Comparison of ENCODE assay signal across 24 cellular contexts in the genomic region with DNA sequence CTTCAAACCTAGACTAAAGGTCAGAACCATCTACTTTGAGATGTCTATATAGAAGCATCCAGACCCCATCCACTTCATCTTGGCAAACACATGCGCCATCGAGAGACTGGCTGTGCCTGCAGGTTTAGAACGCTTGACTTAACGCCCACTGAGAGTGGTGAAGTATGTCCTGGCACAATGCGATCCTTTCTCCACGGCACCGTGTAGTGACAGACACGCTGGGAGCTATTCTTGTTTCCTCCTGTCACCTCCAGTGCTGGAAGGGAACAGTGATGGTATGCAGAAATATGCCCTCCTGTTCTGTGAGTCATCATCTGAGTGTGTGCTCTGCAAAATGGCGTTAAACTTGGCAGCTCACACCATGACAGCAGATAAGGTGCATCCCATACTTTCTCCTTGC.
"Had no signal": no experiment of that assay in that cellular context is flagged by ENCODE, and none has a peak within 500 bp of the region (broad histone marks: within the 10 kb centered on the region; RNA-seq: fewer than 3 reads in every experiment).

No MANE protein-coding gene starts in this region.

- H3K27me3 ChIP-seq: pancreas, right lobe of liver, spleen, testis, tibial nerve had no signal

- H3K9me3 ChIP-seq: left ventricle myocardium inferior, lower lobe of right lung, pancreas, prostate gland, right lobe of liver, spleen, testis, tibial nerve had no signal

- H3K4me3 Mint-ChIP-seq: central memory CD8-positive, alpha-beta T cell; dendritic cell treated with granulocyte-macrophage colony-stimulating factor and Interleukin-4, amounts not matched to agents 40 ng/mL and 50 ng/mL, for 4 days; endodermal cell; immature natural killer cell; naive B cell; nephron; stimulated activated naive CD8-positive, alpha-beta T cell treated with anti-CD3 and anti-CD28 coated beads, Interleukin-15, amount 100 ng/mL, for 72 hours had no signal

- H3K4me3 ChIP-seq: left ventricle myocardium inferior, lower lobe of right lung, pancreas, prostate gland, right lobe of liver, spleen, testis, tibial nerve had no signal

- H3K36me3 Mint-ChIP-seq: immature natural killer cell; naive B cell; stimulated activated naive B cell treated with anti-CD40 and anti-IgM and Interleukin-4, amounts not matched to agents 10 μg/mL and 1 μg/mL and 100 μg/mL, for 72 hours had no signal

- H3K4me1 Mint-ChIP-seq: central memory CD8-positive, alpha-beta T cell; endodermal cell; immature natural killer cell; naive B cell; stimulated activated naive B cell treated with anti-CD40 and anti-IgM and Interleukin-4, amounts not matched to agents 10 μg/mL and 1 μg/mL and 100 μg/mL, for 72 hours; stimulated activated naive CD8-positive, alpha-beta T cell treated with anti-CD3 and anti-CD28 coated beads, Interleukin-15, amount 100 ng/mL, for 72 hours had no signal

- H3K9me3 Mint-ChIP-seq: dendritic cell treated with granulocyte-macrophage colony-stimulating factor and Interleukin-4, amounts not matched to agents 40 ng/mL and 50 ng/mL, for 4 days; endodermal cell; nephron; stimulated activated naive CD8-positive, alpha-beta T cell treated with anti-CD3 and anti-CD28 coated beads, Interleukin-15, amount 100 ng/mL, for 72 hours had no signal

- ATAC-seq: left cardiac atrium; lower lobe of right lung; pancreas; right lobe of liver; stimulated activated naive B cell treated with anti-CD40 and anti-IgM and Interleukin-4, amounts not matched to agents 10 μg/mL and 1 μg/mL and 100 μg/mL, for 72 hours; stimulated activated naive CD8-positive, alpha-beta T cell treated with anti-CD3 and anti-CD28 coated beads, Interleukin-15, amount 100 ng/mL, for 72 hours had no signal

- H3K27ac Mint-ChIP-seq: dendritic cell treated with granulocyte-macrophage colony-stimulating factor and Interleukin-4, amounts not matched to agents 40 ng/mL and 50 ng/mL, for 4 days; endodermal cell; immature natural killer cell; naive B cell; nephron; stimulated activated naive B cell treated with anti-CD40 and anti-IgM and Interleukin-4, amounts not matched to agents 10 μg/mL and 1 μg/mL and 100 μg/mL, for 72 hours; stimulated activated naive CD8-positive, alpha-beta T cell treated with anti-CD3 and anti-CD28 coated beads, Interleukin-15, amount 100 ng/mL, for 72 hours had no signal

- H3K36me3 ChIP-seq: left ventricle myocardium inferior, lower lobe of right lung, pancreas, prostate gland, right lobe of liver, tibial nerve had no signal

- H3K27me3 Mint-ChIP-seq: central memory CD8-positive, alpha-beta T cell; dendritic cell treated with granulocyte-macrophage colony-stimulating factor and Interleukin-4, amounts not matched to agents 40 ng/mL and 50 ng/mL, for 4 days; naive B cell; stimulated activated naive CD8-positive, alpha-beta T cell treated with anti-CD3 and anti-CD28 coated beads, Interleukin-15, amount 100 ng/mL, for 72 hours had no signal

- H3K27ac ChIP-seq: left ventricle myocardium inferior, lower lobe of right lung, pancreas, prostate gland, right lobe of liver, spleen, testis, tibial nerve had no signal

- H3K4me1 ChIP-seq: left ventricle myocardium inferior, lower lobe of right lung, pancreas, prostate gland, right lobe of liver, spleen, testis, tibial nerve had no signal

- DNase-seq: endodermal cell; erythroblast; immature natural killer cell; left cardiac atrium; left ventricle myocardium inferior; lower lobe of right lung; mesenchymal stem cell; naive B cell; occipital lobe; pancreas; retina; right lobe of liver; spleen; stimulated activated CD4-positive, alpha-beta T cell treated with anti-CD3 and anti-CD28 coated beads, Interleukin-15, amount 100 ng/mL, for 24 hours; stimulated activated CD4-positive, alpha-beta T cell treated with anti-CD3 and anti-CD28 coated beads, Interleukin-1b, Interleukin-23, amount 100 ng/mL, for 48 hours; stimulated activated CD4-positive, alpha-beta T cell treated with anti-CD3 and anti-CD28 coated beads, Interleukin-4, amount 100 ng/mL, for 4 hours; stimulated activated naive B cell treated with anti-CD40 and anti-IgM and Interleukin-4, amounts not matched to agents 10 μg/mL and 1 μg/mL and 100 μg/mL, for 72 hours; stimulated activated naive CD8-positive, alpha-beta T cell treated with anti-CD3 and anti-CD28 coated beads, Interleukin-15, amount 100 ng/mL, for 72 hours; testis had no signal
